In the genomic region with DNA sequence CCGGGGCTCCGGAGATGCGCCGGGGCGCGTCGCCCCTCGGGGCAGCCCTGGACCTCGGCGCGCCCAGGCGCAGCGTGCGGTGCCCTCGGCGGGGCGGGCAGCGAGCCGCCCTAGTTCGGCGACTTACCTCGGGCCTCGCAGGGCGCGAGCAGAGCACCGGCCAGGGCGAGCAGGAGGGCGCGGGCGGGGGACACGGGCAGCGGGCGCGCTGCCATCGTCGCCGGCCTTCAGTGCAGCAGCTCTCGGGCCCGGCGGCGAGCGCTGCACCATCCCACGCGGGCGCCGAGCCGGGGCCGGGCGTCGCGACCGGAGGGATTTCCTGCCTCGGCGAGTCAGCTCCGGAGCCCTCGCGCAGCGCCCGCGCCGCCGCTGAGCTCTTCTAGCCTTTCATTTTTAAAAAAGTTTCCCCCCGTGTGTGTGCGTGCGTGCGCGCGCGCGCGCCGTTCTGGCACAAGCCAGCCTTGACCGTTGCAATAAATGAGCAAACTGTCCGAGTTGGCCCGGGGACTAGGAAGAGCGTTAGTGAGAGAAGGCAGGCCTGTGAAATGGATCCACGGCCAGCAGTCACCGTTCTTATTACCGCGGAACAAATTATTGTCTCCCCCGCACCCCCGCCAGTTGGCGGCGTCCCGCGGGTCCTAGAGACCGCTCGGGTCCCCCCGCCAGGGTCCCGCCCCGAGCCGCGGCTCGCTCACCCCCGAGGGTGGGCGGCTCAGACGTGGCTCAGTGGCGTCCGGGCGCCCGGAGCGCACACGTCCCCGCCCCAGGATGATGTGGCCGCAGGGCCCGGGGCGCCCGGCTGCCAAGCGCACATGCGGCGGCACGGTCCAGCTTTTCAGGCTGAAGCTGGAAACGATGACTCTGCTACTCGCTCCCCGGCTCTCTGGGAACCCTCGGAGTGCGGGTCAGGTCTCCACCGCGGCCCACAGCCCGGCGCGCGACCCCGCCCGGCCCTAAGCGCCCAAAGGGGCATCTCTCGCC, we compare ENCODE assay signal across 1 cellular context.
TF ChIP-seq lines count a peak whose summit lies in the region.

A gene with protein sequence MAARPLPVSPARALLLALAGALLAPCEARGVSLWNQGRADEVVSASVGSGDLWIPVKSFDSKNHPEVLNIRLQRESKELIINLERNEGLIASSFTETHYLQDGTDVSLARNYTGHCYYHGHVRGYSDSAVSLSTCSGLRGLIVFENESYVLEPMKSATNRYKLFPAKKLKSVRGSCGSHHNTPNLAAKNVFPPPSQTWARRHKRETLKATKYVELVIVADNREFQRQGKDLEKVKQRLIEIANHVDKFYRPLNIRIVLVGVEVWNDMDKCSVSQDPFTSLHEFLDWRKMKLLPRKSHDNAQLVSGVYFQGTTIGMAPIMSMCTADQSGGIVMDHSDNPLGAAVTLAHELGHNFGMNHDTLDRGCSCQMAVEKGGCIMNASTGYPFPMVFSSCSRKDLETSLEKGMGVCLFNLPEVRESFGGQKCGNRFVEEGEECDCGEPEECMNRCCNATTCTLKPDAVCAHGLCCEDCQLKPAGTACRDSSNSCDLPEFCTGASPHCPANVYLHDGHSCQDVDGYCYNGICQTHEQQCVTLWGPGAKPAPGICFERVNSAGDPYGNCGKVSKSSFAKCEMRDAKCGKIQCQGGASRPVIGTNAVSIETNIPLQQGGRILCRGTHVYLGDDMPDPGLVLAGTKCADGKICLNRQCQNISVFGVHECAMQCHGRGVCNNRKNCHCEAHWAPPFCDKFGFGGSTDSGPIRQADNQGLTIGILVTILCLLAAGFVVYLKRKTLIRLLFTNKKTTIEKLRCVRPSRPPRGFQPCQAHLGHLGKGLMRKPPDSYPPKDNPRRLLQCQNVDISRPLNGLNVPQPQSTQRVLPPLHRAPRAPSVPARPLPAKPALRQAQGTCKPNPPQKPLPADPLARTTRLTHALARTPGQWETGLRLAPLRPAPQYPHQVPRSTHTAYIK (minus strand): TSS at position 547 of the 981 bp plus-strand sequence. CDS start 332 bp downstream, at position 215.

TF ChIP-seq in SK-N-SH treated with all-trans-retinoic acid at 6 μM for 48 hours, 23 proteins besides CTCF, POLR2A, EP300 and RAD21 (continued from another document):
- TF ChIP-seq, protein P1, sequence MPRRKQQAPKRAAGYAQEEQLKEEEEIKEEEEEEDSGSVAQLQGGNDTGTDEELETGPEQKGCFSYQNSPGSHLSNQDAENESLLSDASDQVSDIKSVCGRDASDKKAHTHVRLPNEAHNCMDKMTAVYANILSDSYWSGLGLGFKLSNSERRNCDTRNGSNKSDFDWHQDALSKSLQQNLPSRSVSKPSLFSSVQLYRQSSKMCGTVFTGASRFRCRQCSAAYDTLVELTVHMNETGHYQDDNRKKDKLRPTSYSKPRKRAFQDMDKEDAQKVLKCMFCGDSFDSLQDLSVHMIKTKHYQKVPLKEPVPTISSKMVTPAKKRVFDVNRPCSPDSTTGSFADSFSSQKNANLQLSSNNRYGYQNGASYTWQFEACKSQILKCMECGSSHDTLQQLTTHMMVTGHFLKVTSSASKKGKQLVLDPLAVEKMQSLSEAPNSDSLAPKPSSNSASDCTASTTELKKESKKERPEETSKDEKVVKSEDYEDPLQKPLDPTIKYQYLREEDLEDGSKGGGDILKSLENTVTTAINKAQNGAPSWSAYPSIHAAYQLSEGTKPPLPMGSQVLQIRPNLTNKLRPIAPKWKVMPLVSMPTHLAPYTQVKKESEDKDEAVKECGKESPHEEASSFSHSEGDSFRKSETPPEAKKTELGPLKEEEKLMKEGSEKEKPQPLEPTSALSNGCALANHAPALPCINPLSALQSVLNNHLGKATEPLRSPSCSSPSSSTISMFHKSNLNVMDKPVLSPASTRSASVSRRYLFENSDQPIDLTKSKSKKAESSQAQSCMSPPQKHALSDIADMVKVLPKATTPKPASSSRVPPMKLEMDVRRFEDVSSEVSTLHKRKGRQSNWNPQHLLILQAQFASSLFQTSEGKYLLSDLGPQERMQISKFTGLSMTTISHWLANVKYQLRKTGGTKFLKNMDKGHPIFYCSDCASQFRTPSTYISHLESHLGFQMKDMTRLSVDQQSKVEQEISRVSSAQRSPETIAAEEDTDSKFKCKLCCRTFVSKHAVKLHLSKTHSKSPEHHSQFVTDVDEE (CRISPR knock-in tag; IDR thresholded peaks at IDR 0.05): no peak
- TF ChIP-seq, protein P2, sequence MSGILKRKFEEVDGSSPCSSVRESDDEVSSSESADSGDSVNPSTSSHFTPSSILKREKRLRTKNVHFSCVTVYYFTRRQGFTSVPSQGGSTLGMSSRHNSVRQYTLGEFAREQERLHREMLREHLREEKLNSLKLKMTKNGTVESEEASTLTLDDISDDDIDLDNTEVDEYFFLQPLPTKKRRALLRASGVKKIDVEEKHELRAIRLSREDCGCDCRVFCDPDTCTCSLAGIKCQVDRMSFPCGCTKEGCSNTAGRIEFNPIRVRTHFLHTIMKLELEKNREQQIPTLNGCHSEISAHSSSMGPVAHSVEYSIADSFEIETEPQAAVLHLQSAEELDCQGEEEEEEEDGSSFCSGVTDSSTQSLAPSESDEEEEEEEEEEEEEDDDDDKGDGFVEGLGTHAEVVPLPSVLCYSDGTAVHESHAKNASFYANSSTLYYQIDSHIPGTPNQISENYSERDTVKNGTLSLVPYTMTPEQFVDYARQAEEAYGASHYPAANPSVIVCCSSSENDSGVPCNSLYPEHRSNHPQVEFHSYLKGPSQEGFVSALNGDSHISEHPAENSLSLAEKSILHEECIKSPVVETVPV (CRISPR knock-in tag; IDR thresholded peaks at IDR 0.05): no peak
- TF ChIP-seq CSDC2 (CRISPR knock-in tag; IDR thresholded peaks at IDR 0.05) (no peak), TOX (CRISPR knock-in tag; IDR thresholded peaks at IDR 0.05; ENCODE audit: borderline replicate concordance) (no peak), RARB (CRISPR knock-in tag; IDR thresholded peaks at IDR 0.05) (no peak), ZNF70 (CRISPR knock-in tag; IDR thresholded peaks at IDR 0.05) (no peak), ZNF8 (CRISPR knock-in tag; IDR thresholded peaks at IDR 0.05) (no peak)
- TF ChIP-seq, protein P3, sequence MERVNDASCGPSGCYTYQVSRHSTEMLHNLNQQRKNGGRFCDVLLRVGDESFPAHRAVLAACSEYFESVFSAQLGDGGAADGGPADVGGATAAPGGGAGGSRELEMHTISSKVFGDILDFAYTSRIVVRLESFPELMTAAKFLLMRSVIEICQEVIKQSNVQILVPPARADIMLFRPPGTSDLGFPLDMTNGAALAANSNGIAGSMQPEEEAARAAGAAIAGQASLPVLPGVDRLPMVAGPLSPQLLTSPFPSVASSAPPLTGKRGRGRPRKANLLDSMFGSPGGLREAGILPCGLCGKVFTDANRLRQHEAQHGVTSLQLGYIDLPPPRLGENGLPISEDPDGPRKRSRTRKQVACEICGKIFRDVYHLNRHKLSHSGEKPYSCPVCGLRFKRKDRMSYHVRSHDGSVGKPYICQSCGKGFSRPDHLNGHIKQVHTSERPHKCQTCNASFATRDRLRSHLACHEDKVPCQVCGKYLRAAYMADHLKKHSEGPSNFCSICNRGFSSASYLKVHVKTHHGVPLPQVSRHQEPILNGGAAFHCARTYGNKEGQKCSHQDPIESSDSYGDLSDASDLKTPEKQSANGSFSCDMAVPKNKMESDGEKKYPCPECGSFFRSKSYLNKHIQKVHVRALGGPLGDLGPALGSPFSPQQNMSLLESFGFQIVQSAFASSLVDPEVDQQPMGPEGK (CRISPR knock-in tag; IDR thresholded peaks at IDR 0.05; ENCODE audit: borderline replicate concordance): no peak
